Comparison of ENCODE assay signal across 1 cellular context in genomic region chr2:241070361-241070760, GRCh38.
TF ChIP-seq lines count a peak whose summit lies in the region.

No MANE protein-coding gene starts in this region.

TF ChIP-seq in H1, 55 proteins besides CTCF, POLR2A, EP300 and RAD21:
- TF ChIP-seq TBP (IDR thresholded peaks at IDR 0.05; ENCODE audit: low read depth, low read length) (no peak), BACH1 (IDR thresholded peaks at IDR 0.05; ENCODE audit: low read length) (no peak), SP1 (IDR thresholded peaks at IDR 0.05; ENCODE audit: low read depth, low read length) (no peak), YY1 (IDR thresholded peaks at IDR 0.05; ENCODE audit: low read depth, low read length) (no peak), RBBP5 (IDR thresholded peaks at IDR 0.05; ENCODE audit: borderline replicate concordance, low read depth, low read length) (no peak), RFX5 (IDR thresholded peaks at IDR 0.05; ENCODE audit: borderline replicate concordance, low read depth, low read length) (no peak), HDAC6 (IDR thresholded peaks at IDR 0.05; ENCODE audit: low read depth, low read length) (no peak), CHD2 (IDR thresholded peaks at IDR 0.05; ENCODE audit: low read length) (no peak), SP4 (IDR thresholded peaks at IDR 0.05; ENCODE audit: low read length) (no peak), POU5F1 (IDR thresholded peaks at IDR 0.05; ENCODE audit: low read depth, low read length) (no peak), POLR2AphosphoS5 (IDR thresholded peaks at IDR 0.05; ENCODE audit: low read depth, low read length) (no peak), KDM5A (IDR thresholded peaks at IDR 0.05; ENCODE audit: low read length) (no peak), BRCA1 (IDR thresholded peaks at IDR 0.05; ENCODE audit: low read depth, low read length) (no peak), KDM1A (IDR thresholded peaks at IDR 0.05; ENCODE audit: borderline replicate concordance, low read length) (no peak), GTF2F1 (IDR thresholded peaks at IDR 0.05; ENCODE audit: borderline replicate concordance, low read depth, low read length) (no peak), EZH2 (IDR thresholded peaks at IDR 0.05; ENCODE audit: low read depth, low read length, severe bottlenecking) (no peak), SIRT6 (IDR thresholded peaks at IDR 0.05; ENCODE audit: low read length) (no peak)
- TF ChIP-seq, protein P1, sequence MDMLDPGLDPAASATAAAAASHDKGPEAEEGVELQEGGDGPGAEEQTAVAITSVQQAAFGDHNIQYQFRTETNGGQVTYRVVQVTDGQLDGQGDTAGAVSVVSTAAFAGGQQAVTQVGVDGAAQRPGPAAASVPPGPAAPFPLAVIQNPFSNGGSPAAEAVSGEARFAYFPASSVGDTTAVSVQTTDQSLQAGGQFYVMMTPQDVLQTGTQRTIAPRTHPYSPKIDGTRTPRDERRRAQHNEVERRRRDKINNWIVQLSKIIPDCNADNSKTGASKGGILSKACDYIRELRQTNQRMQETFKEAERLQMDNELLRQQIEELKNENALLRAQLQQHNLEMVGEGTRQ (IDR thresholded peaks at IDR 0.05; ENCODE audit: low read length), result no peak
